In the genomic region with DNA sequence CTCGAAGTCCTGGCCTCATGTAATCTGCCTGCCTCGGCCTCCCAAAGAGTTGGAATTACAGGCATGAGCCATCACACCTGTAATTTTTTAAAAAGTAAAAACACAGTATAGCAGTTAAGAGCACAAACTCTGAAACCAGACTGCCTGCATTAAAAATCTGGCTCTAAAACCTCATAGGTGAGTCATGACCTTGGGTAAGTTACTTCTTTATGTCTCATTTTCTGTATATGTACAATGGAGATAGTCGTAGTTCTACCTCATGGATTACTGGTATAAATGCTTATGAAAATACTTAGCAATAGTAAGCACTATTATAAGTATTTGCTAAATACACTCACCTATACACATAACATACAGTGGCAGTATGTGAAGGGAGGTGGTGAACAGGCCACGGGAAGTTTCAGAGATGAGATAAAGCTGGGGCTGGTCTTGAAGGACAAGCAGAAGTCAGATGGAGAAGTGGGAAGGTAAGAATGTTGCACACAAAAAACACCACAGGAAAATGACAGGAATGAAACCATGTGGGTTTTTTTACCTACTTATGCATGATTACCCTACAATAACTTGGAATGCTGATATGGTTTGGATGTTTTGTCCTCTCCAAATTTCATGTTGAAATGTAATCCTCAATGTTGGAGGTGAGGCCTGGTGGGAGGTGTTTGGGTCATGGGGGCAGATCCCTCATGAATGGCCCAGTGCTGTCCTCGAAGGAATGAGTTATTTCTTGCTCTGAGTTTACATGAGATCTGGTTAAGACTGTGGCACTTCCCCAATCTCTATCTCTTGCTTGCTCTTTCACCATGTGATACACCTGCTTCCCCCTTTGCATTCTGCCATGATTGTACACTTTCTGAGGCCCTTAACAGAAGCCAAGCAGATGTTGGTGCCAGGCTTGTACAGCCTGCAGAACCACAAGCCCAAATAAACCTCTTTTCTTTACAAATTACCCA, we compare ENCODE assay signal across 11 cellular contexts. TPM values are rescaled to one million over a fixed set of nuclear protein-coding genes. Genes with fewer than 3 reads are reported as not detected.
DNase-seq lines count a peak whose midpoint lies in the region; ATAC-seq and TF ChIP-seq lines count a peak whose summit lies in the region.
"Had no signal": no experiment of that assay in that cellular context is flagged by ENCODE, and none has a peak within 500 bp of the region (broad histone marks: within the 10 kb centered on the region; RNA-seq: fewer than 3 reads in every experiment).

No MANE protein-coding gene starts in this region.

- H3K4me3 Mint-ChIP-seq in IgD-negative memory B cell, result peak overlapping the region in 2 of 4 donors; percentile 67 to 73
- H3K4me3 Mint-ChIP-seq in activated B cell treated with CpG ODN at 0.5 μM for 24 hours, result no peak overlapping the region
- no peak overlapping the region for H3K4me3 Mint-ChIP-seq in mesothelial cell of epicardium

- ATAC-seq in activated B cell treated with CpG ODN at 0.5 μM for 24 hours (ENCODE audit: low read depth) (peak; percentile 95), GM18909 (IDR thresholded peaks at IDR 0.05; ENCODE audit: poor library complexity, unreplicated experiment) (no peak), Right ventricle myocardium superior (ENCODE audit: poor library complexity) (no peak)
- ATAC-seq: HCT116, mucosa of descending colon had no signal

- H3K27me3 Mint-ChIP-seq in IgD-negative memory B cell, result no peaks in the 10 kb centered on the region
- H3K27me3 Mint-ChIP-seq in activated B cell treated with CpG ODN at 0.5 μM for 24 hours, result no peaks in the 10 kb centered on the region
- H3K27me3 Mint-ChIP-seq in mesothelial cell of epicardium (ENCODE audit: low read depth), result no peaks in the 10 kb centered on the region

- H3K9me3 Mint-ChIP-seq in IgD-negative memory B cell (no peaks in the 10 kb centered on the region), activated B cell treated with CpG ODN at 0.5 μM for 24 hours (no peaks in the 10 kb centered on the region), mesothelial cell of epicardium (peaks cover 5% of the 10 kb centered on the region)

- peak; percentile 24 for DNase-seq in GM10248 (ENCODE audit: extremely low spot score)
- DNase-seq in activated B cell treated with CpG ODN at 0.5 μM for 24 hours, result no peak
- DNase-seq in mesothelial cell of epicardium (ENCODE audit: low spot score in 2 of 2, unreplicated experiment in 2 of 2), result no peak
- no peak for DNase-seq in stimulated activated CD4-positive, alpha-beta T cell treated with anti-CD3 and anti-CD28 coated beads, Interleukin-4, amount 100 ng/mL, for 1 hour
- DNase-seq in Right ventricle myocardium superior, result no peak
- DNase-seq in activated gamma-delta T cell (lab: John Stamatoyannopoulos, UW), result no peak
- DNase-seq: mucosa of descending colon, NCI-H187 treated with DMSO at 0.1 percent for 48 hours had no signal

- peaks cover 6% of the 10 kb centered on the region for H3K36me3 Mint-ChIP-seq in IgD-negative memory B cell
- H3K36me3 Mint-ChIP-seq in activated B cell treated with CpG ODN at 0.5 μM for 24 hours (ENCODE audit: low read depth), result peaks cover 13% of the 10 kb centered on the region
- H3K36me3 Mint-ChIP-seq in mesothelial cell of epicardium, result peaks cover 5% of the 10 kb centered on the region

- H3K27ac Mint-ChIP-seq in IgD-negative memory B cell (peak overlapping the region; percentile 0 to 63 (median 59)), activated B cell treated with CpG ODN at 0.5 μM for 24 hours (peak overlapping the region; percentile 81), mesothelial cell of epicardium (peak overlapping the region; percentile 31)

- CTCF ChIA-PET in GM10248 (lab: Yijun Ruan, JAX), result interaction anchor here (1.7 to 3.3 kb wide), 3 partner anchors 10 to 40 kb away, joined by 4 to 13 read pairs (median 5); no protein-coding TSS in a partner anchor
- CTCF ChIA-PET in activated B cell treated with CpG ODN at 0.5 μM for 24 hours (lab: Charles Lee), result interaction anchor here (1.2 kb wide), 1 partner anchor 40 kb away, joined by 3 read pairs; no protein-coding TSS in a partner anchor

- POLR2A ChIA-PET in GM10248 (lab: Yijun Ruan, JAX), result no interaction called here
- POLR2A ChIA-PET in activated B cell treated with CpG ODN at 0.5 μM for 24 hours (lab: Charles Lee), result interaction anchor here (1.0 to 2.9 kb wide), 2 partner anchors 9 to 34 kb away, joined by 4 to 9 read pairs; a partner anchor contains a TSS

- intact Hi-C loops in activated B cell treated with CpG ODN at 0.5 μM for 24 hours (cut with micrococcal nuclease), result loop anchor here (2.0 kb wide), 1 partner anchor 15 kb away; no protein-coding TSS in a partner anchor
- intact Hi-C loops in Right ventricle myocardium superior (cut with DNase I), result no loop called here

- TF ChIP-seq CTCF in GM10248 (IDR thresholded peaks at IDR 0.05; ENCODE audit: control extremely low read depth, extremely low read depth, low read depth, missing control alignments), result no peak
- no peak for TF ChIP-seq CTCF in activated B cell treated with CpG ODN at 0.5 μM for 24 hours (IDR thresholded peaks at IDR 0.05)
- TF ChIP-seq CTCF in mesothelial cell of epicardium (IDR thresholded peaks at IDR 0.05; ENCODE audit: unreplicated experiment), result no peak

- H3K4me1 Mint-ChIP-seq in IgD-negative memory B cell, result peaks cover 25 to 48% (median 29%) of the 10 kb centered on the region in 3 donors
- peaks cover 44% of the 10 kb centered on the region for H3K4me1 Mint-ChIP-seq in activated B cell treated with CpG ODN at 0.5 μM for 24 hours
- peaks cover 3% of the 10 kb centered on the region for H3K4me1 Mint-ChIP-seq in mesothelial cell of epicardium

RNA-seq across cellular contexts. Expression of a gene that starts 33.9 kb away (rescaled TPM):
- polyA plus RNA-seq in IgD-negative memory B cell, result 29.3 TPM
- total RNA-seq in activated B cell treated with CpG ODN at 0.5 μM for 24 hours (37.1 and 40.6 TPM in 2 replicates), mesothelial cell of epicardium (64.0 to 66.0 TPM (median 64.3 TPM) in 3 replicates), Right ventricle myocardium superior (18.6 TPM)

Comparison
In these comparisons a context has a peak if more than half of its experiments do, and no peak if none do; other contexts are left out.
1. H3K27ac Mint-ChIP-seq: peak in every context shown above with its lines; median percentile 81 in activated B cell treated with CpG ODN at 0.5 μM for 24 hours; 59 in IgD-negative memory B cell; 31 in mesothelial cell of epicardium.